ENCODE assay signal across 20 cellular contexts in genomic region chr2:75667884-75668283, GRCh38. TPM values are rescaled to one million over a fixed set of nuclear protein-coding genes. Genes with fewer than 3 reads are reported as not detected.
DNase-seq lines count a peak whose midpoint lies in the region; ATAC-seq and TF ChIP-seq lines count a peak whose summit lies in the region.
"Had no signal": no experiment of that assay in that cellular context is flagged by ENCODE, and none has a peak within 500 bp of the region (broad histone marks: within the 10 kb centered on the region; RNA-seq: fewer than 3 reads in every experiment).

No MANE protein-coding gene starts in this region.

- no peaks in the 10 kb centered on the region for H3K79me2 ChIP-seq in hepatocyte

- H3K27ac Mint-ChIP-seq in mesothelial cell of epicardium: peak overlapping the region; percentile 92

- no peaks in the 10 kb centered on the region for H4K20me1 ChIP-seq in hepatocyte (ENCODE audit: insufficient read depth, poor library complexity, severe bottlenecking)

- H3K4me2 ChIP-seq in hepatocyte: peak overlapping the region; percentile 17
- H3K4me2 ChIP-seq: BLaER1 treated with 17β-estradiol and CSF1 and Interleukin-3, amounts not matched to agents 10 nM and 100 nM had no signal

- no peaks in the 10 kb centered on the region for H3K9me3 Mint-ChIP-seq in mesothelial cell of epicardium

- no peak overlapping the region for H2AFZ ChIP-seq in hepatocyte

- H3K27ac ChIP-seq in cardiac muscle cell (peak overlapping the region; percentile 66), hepatocyte (peak overlapping the region; percentile 52)
- H3K27ac ChIP-seq: BLaER1 treated with 17β-estradiol and CSF1 and Interleukin-3, amounts not matched to agents 10 nM and 100 nM had no signal

- no peaks in the 10 kb centered on the region for H3K9me3 ChIP-seq in cardiac muscle cell (ENCODE audit: low read depth)
- no peaks in the 10 kb centered on the region for H3K9me3 ChIP-seq in hepatocyte (ENCODE audit: low read depth)
- H3K9me3 ChIP-seq: BLaER1 treated with 17β-estradiol and CSF1 and Interleukin-3, amounts not matched to agents 10 nM and 100 nM; Caco-2 had no signal

- H3K27me3 ChIP-seq in cardiac muscle cell (no peaks in the 10 kb centered on the region), hepatocyte (no peaks in the 10 kb centered on the region)
- H3K27me3 ChIP-seq: BLaER1 treated with 17β-estradiol and CSF1 and Interleukin-3, amounts not matched to agents 10 nM and 100 nM had no signal

- intact Hi-C loops in cardiac septum (cut with DNase I): no loop called here

- H3K4me1 ChIP-seq in cardiac muscle cell (ENCODE audit: low read depth) (no peaks in the 10 kb centered on the region), hepatocyte (ENCODE audit: insufficient read depth) (no peaks in the 10 kb centered on the region)
- H3K4me1 ChIP-seq: BLaER1 treated with 17β-estradiol and CSF1 and Interleukin-3, amounts not matched to agents 10 nM and 100 nM had no signal

- H3K4me3 ChIP-seq in cardiac muscle cell: no peak overlapping the region
- no peak overlapping the region for H3K4me3 ChIP-seq in hepatocyte
- H3K4me3 ChIP-seq: BLaER1 treated with 17β-estradiol and CSF1 and Interleukin-3, amounts not matched to agents 10 nM and 100 nM had no signal

- 50% methylated on average over 2 of the region's 2 CpGs for WGBS in hepatocyte (ENCODE audit: low lambda C conversion rate, missing lambda C conversion rate)

- ATAC-seq in HG03432 (IDR thresholded peaks at IDR 0.05; ENCODE audit: unreplicated experiment) (no peak), HG03442 (IDR thresholded peaks at IDR 0.05; ENCODE audit: unreplicated experiment) (no peak), GM18517 (IDR thresholded peaks at IDR 0.05; ENCODE audit: unreplicated experiment) (no peak)

- TF ChIP-seq CTCF in cardiac muscle cell (IDR thresholded peaks at IDR 0.05; ENCODE audit: low read depth, low read length) (no peak), hepatocyte (IDR thresholded peaks at IDR 0.05; ENCODE audit: poor library complexity) (no peak), mesothelial cell of epicardium (IDR thresholded peaks at IDR 0.05; ENCODE audit: unreplicated experiment) (no peak)

- H3K36me3 Mint-ChIP-seq in mesothelial cell of epicardium: peaks cover 39% of the 10 kb centered on the region

- peaks cover 19% of the 10 kb centered on the region for H3K4me1 Mint-ChIP-seq in mesothelial cell of epicardium

- DNase-seq in cardiac muscle cell (ENCODE audit: low read depth in 1 of 2, low spot score in 1 of 2): peak in 1 of 2 donors; percentile 15
- no peak for DNase-seq in cardiac septum (ENCODE audit: low spot score)
- DNase-seq in hepatocyte (ENCODE audit: low spot score): no peak
- DNase-seq in mesothelial cell of epicardium (ENCODE audit: low spot score in 2 of 2, unreplicated experiment in 2 of 2): no peak
- no peak for DNase-seq in stimulated activated CD4-positive, alpha-beta T cell treated with anti-CD3 and anti-CD28 coated beads, Interleukin-2, amount 100 ng/mL, for 24 hours
- DNase-seq: 8988T, Caco-2, DMS79, GOT3, KG1, NCI-H1092 treated with DMSO at 0.1 percent for 48 hours, NCI-H1694, NCI-H2107, NCI-H345, NCI-H526 treated with DMSO at 0.1 percent for 48 hours, RPMI8226 had no signal

- H3K36me3 ChIP-seq in cardiac muscle cell (peaks cover 20% of the 10 kb centered on the region), hepatocyte (replicated peaks; ENCODE audit: insufficient read depth, low read depth) (no peaks in the 10 kb centered on the region)

- H3K4me3 Mint-ChIP-seq in mesothelial cell of epicardium: no peak overlapping the region

- no peaks in the 10 kb centered on the region for H3K9me2 ChIP-seq in hepatocyte (replicated peaks; ENCODE audit: insufficient read depth)

- no peaks in the 10 kb centered on the region for H3K27me3 Mint-ChIP-seq in mesothelial cell of epicardium (ENCODE audit: low read depth)

RNA-seq across cellular contexts. Expression of gene MRPL19, which starts 21.3 kb away (rescaled TPM):
- total RNA-seq in cardiac muscle cell (54.6 TPM in 2 replicates), cardiac septum (46.9 TPM), hepatocyte (60.9 and 68.7 TPM in 2 replicates), mesothelial cell of epicardium (47.6 to 51.7 TPM (median 49.9 TPM) in 3 replicates)
- polyA plus RNA-seq in cardiac muscle cell (59.7 and 60.8 TPM in 2 replicates), hepatocyte (47.9 and 54.3 TPM in 2 replicates)

RNA-seq across cellular contexts. Expression of gene GCFC2, which starts 42.8 kb away (rescaled TPM):
- 22.4 and 27.7 TPM in 2 replicates for total RNA-seq in cardiac muscle cell
- polyA plus RNA-seq in cardiac muscle cell: 17.9 and 23.4 TPM in 2 replicates
- total RNA-seq in cardiac septum: 8.8 TPM
- total RNA-seq in hepatocyte: 27.6 and 28.8 TPM in 2 replicates
- polyA plus RNA-seq in hepatocyte: 15.5 and 16.0 TPM in 2 replicates
- 32.0 to 35.7 TPM (median 34.6 TPM) in 3 replicates for total RNA-seq in mesothelial cell of epicardium
